ENCODE assay signal across 8 cellular contexts in genomic region chr6:112203577-112204349, GRCh38.
DNase-seq lines count a peak whose midpoint lies in the region; ATAC-seq and TF ChIP-seq lines count a peak whose summit lies in the region.

No MANE protein-coding gene starts in this region.

- H3K9me3 ChIP-seq in MM.1S (replicated peaks; ENCODE audit: insufficient read depth, low read length), result no peaks in the 10 kb centered on the region
- H3K9me3 ChIP-seq in tibial artery, result no peaks in the 10 kb centered on the region

- H3K4me1 ChIP-seq in MM.1S (ENCODE audit: low read length) (no peaks in the 10 kb centered on the region), tibial artery (peaks cover 0 to 41% (median 18%) of the 10 kb centered on the region in 4 donors)

- H3K4me3 ChIP-seq in MM.1S (ENCODE audit: low read length), result peak overlapping the region; percentile 42; the same call in 1 of the 2 replicates
- H3K4me3 ChIP-seq in tibial artery, result no peak overlapping the region

- no peaks in the 10 kb centered on the region for H3K9me2 ChIP-seq in MM.1S (replicated peaks; ENCODE audit: insufficient read depth, low read length)

- H3K4me2 ChIP-seq in MM.1S (ENCODE audit: low read depth, low read length), result peak overlapping the region; percentile 48

- H3K27me3 ChIP-seq in MM.1S (replicated peaks; ENCODE audit: insufficient read depth, low read length), result no peaks in the 10 kb centered on the region
- no peaks in the 10 kb centered on the region for H3K27me3 ChIP-seq in tibial artery

- DNase-seq in activated CD4-positive, CD25-positive, alpha-beta regulatory T cell (lab: John Stamatoyannopoulos, UW), result no peak
- peak; percentile 44 for DNase-seq in MM.1S
- peak; percentile 73 for DNase-seq in fibroblast of peridontal ligament (ENCODE audit: extremely low read depth)
- DNase-seq in tibial artery, result no peak
- no peak for DNase-seq in NCI-H774 (lab: John Stamatoyannopoulos, UW)

- no peaks in the 10 kb centered on the region for H3K79me2 ChIP-seq in MM.1S (ENCODE audit: low read length)

- peak; percentile 48 to 58 for ATAC-seq in activated CD4-positive, CD25-positive, alpha-beta regulatory T cell treated with anti-CD3 and anti-CD28 coated beads, Interleukin-2, amount 50 U/mL, for 24 hours
- no peak for ATAC-seq in GM21360 (IDR thresholded peaks at IDR 0.05; ENCODE audit: unreplicated experiment)
- ATAC-seq in HG02588 (IDR thresholded peaks at IDR 0.05; ENCODE audit: unreplicated experiment), result no peak

- peak overlapping the region; percentile 82; the same call in 1 of the 2 replicates for H2AFZ ChIP-seq in MM.1S (ENCODE audit: low read length)

- intact Hi-C loops in tibial artery (cut with DNase I; ENCODE audit: low total_unique reads), result loop anchor here (5.0 to 10.0 kb wide), 2 partner anchors 51 to 99 kb away; partner anchors contain the start of gene LAMA4

- peak overlapping the region; percentile 14; the same call in 1 of the 2 replicates for H3K9ac ChIP-seq in MM.1S (ENCODE audit: low read length)

- H3K36me3 ChIP-seq in MM.1S (replicated peaks; ENCODE audit: insufficient read depth, low read length) (no peaks in the 10 kb centered on the region), tibial artery (peaks cover 0 to 28% (median 14%) of the 10 kb centered on the region in 3 donors)

- no peaks in the 10 kb centered on the region for H4K20me1 ChIP-seq in MM.1S (ENCODE audit: insufficient read depth, low read length)

- TF ChIP-seq CTCF in MM.1S (IDR thresholded peaks at IDR 0.05; ENCODE audit: low read length) (no peak), tibial artery (IDR thresholded peaks at IDR 0.05) (no peak)

- H3K27ac ChIP-seq in MM.1S (ENCODE audit: low read length), result peak overlapping the region; percentile 63; the same call in 1 of the 2 replicates
- peak overlapping the region; percentile 52 to 64 for H3K27ac ChIP-seq in tibial artery

- H3F3A ChIP-seq in MM.1S (ENCODE audit: insufficient read depth, low read length), result no peaks in the 10 kb centered on the region; the same call in 1 of the 2 replicates

Comparison
In these comparisons a context has a peak if more than half of its experiments do, and no peak if none do; other contexts are left out.
1. ATAC-seq: peak in activated CD4-positive, CD25-positive, alpha-beta regulatory T cell treated with anti-CD3 and anti-CD28 coated beads, Interleukin-2, amount 50 U/mL, for 24 hours (2 of 2); none in GM21360 (single experiment) and HG02588 (single experiment).
2. DNase-seq: peak in MM.1S (single experiment) and fibroblast of peridontal ligament (single experiment); none in activated CD4-positive, CD25-positive, alpha-beta regulatory T cell (0 of 4), tibial artery (0 of 2) and NCI-H774 (single experiment).